ENCODE assay signal across 21 cellular contexts in genomic region chr4:169366821-169367220, GRCh38.
DNase-seq lines count a peak whose midpoint lies in the region; ATAC-seq, FAIRE-seq and TF ChIP-seq lines count a peak whose summit lies in the region.
"Had no signal": no experiment of that assay in that cellular context is flagged by ENCODE, and none has a peak within 500 bp of the region (broad histone marks: within the 10 kb centered on the region; RNA-seq: fewer than 3 reads in every experiment).

No MANE protein-coding gene starts in this region.

- no peaks in the 10 kb centered on the region for H3K36me3 ChIP-seq in HepG2 (replicated peaks in 1 of 2; ENCODE audit: control insufficient read depth in 1 of 2, insufficient read depth in 2 of 2, low read length in 2 of 2)
- no peaks in the 10 kb centered on the region for H3K36me3 ChIP-seq in right lobe of liver
- H3K36me3 ChIP-seq in HEK293 (ENCODE audit: control insufficient read depth in 2 of 2, insufficient read depth in 1 of 2, low read length in 2 of 2), result no peaks in the 10 kb centered on the region
- no peaks in the 10 kb centered on the region for H3K36me3 ChIP-seq in PC-9 (ENCODE audit: low read depth)
- H3K36me3 ChIP-seq: BLaER1 treated with 17β-estradiol and CSF1 and Interleukin-3, amounts not matched to agents 10 nM and 100 nM had no signal

- ATAC-seq in HepG2 (no peak), right lobe of liver (no peak), WTC11 (no peak), GM19035 (IDR thresholded peaks at IDR 0.05; ENCODE audit: unreplicated experiment) (no peak), GM18511 (IDR thresholded peaks at IDR 0.05; ENCODE audit: unreplicated experiment) (no peak)
- ATAC-seq: A549; CD8-positive, alpha-beta T cell had no signal

- intact Hi-C loops in HepG2 (cut with micrococcal nuclease; ENCODE audit: unreplicated experiment), result no loop called here
- intact Hi-C loops in right lobe of liver (cut with DNase I), result no loop called here
- intact Hi-C loops in PC-9 (cut with micrococcal nuclease; ENCODE audit: unreplicated experiment), result no loop called here

- H3K9me2 ChIP-seq in PC-9 (ENCODE audit: insufficient read depth), result no peaks in the 10 kb centered on the region

- TF ChIP-seq POLR2A in HepG2 (IDR thresholded peaks at IDR 0.05; ENCODE audit: insufficient read depth in 1 of 2, low read depth in 2 of 2, low read length in 2 of 2), result no peak
- TF ChIP-seq POLR2A in right lobe of liver (IDR thresholded peaks at IDR 0.05), result no peak

- FAIRE-seq in HepG2 (lab: Jason Lieb, UNC), result no peak
- FAIRE-seq: A549, G401.6, GM12892, GM18507 had no signal

- TF ChIP-seq RAD21 in HepG2 (CRISPR knock-in tag; IDR thresholded peaks at IDR 0.05), result no peak

- in situ Hi-C loops in HepG2 (cut with HindIII; ENCODE audit: extremely low pct_ligation_motif_present, low pct_unique_long_range_greater_than_20kb), result no loop called here

- peaks cover 3% of the 10 kb centered on the region; the same call in 1 of the 2 replicates for H3F3A ChIP-seq in PC-9 (ENCODE audit: insufficient read depth, low read depth)

- WGBS in HepG2 (ENCODE audit: low lambda C conversion rate), result 53% methylated on average over 5 of the region's 5 CpGs
- WGBS in right lobe of liver (ENCODE audit: insufficient coverage, low coverage, low lambda C conversion rate, missing lambda C conversion rate), result 67% methylated on average over 1 of the region's 5 CpGs

- H3K4me1 ChIP-seq in HepG2 (ENCODE audit: insufficient read depth, low read length), result no peaks in the 10 kb centered on the region
- H3K4me1 ChIP-seq in right lobe of liver, result no peaks in the 10 kb centered on the region
- no peaks in the 10 kb centered on the region for H3K4me1 ChIP-seq in HEK293 (ENCODE audit: control insufficient read depth, insufficient read depth, low read length)
- H3K4me1 ChIP-seq in PC-9 (replicated peaks; ENCODE audit: insufficient read depth), result no peaks in the 10 kb centered on the region

- CTCF ChIA-PET in HepG2 (lab: Yijun Ruan, JAX; ENCODE audit: low intra/inter-chr PET ratio, low total read pairs) (no interaction called here), HEK293 (lab: Yijun Ruan, JAX) (no interaction called here), WTC11 (lab: Charles Lee) (no interaction called here), PC-9 (lab: Charles Lee) (no interaction called here)

- H3K4me2 ChIP-seq in HepG2 (ENCODE audit: low read depth, low read length), result no peak overlapping the region
- no peak overlapping the region for H3K4me2 ChIP-seq in PC-9
- H3K4me2 ChIP-seq: A549 had no signal

- no peak overlapping the region for H3K4me3 Mint-ChIP-seq in WTC11
- H3K4me3 Mint-ChIP-seq: B cell; CD4-positive, alpha-beta T cell; CD8-positive, alpha-beta T cell had no signal

- POLR2A ChIA-PET in HepG2 (lab: Yijun Ruan, JAX) (no interaction called here), HEK293 (lab: Yijun Ruan, JAX) (no interaction called here), WTC11 (lab: Charles Lee) (no interaction called here), PC-9 (lab: Charles Lee; ENCODE audit: unreplicated experiment) (no interaction called here)

- H3K27me3 ChIP-seq in HepG2 (ENCODE audit: control insufficient read depth in 1 of 2, insufficient read depth in 2 of 2, low read length in 2 of 2), result no peaks in the 10 kb centered on the region
- no peaks in the 10 kb centered on the region for H3K27me3 ChIP-seq in right lobe of liver
- H3K27me3 ChIP-seq in PC-9 (ENCODE audit: insufficient read depth, low read depth), result no peaks in the 10 kb centered on the region
- H3K27me3 ChIP-seq: BLaER1 treated with 17β-estradiol and CSF1 and Interleukin-3, amounts not matched to agents 10 nM and 100 nM had no signal

- DNase-seq in HepG2 (ENCODE audit: low spot score) (no peak), right lobe of liver (no peak), WTC11 (ENCODE audit: low spot score) (no peak), PC-9 (no peak)
- DNase-seq: AML-193; CD4-positive, alpha-beta T cell; CD8-positive, alpha-beta T cell; COR-L47; DMS79 treated with DMSO at 0.1 percent for 48 hours; GF-D8 had no signal

- H3K9me3 ChIP-seq in HepG2 (ENCODE audit: low read length) (no peaks in the 10 kb centered on the region), right lobe of liver (peaks cover 0 to 10% (median 0%) of the 10 kb centered on the region in 4 donors), HEK293 (ENCODE audit: control insufficient read depth, insufficient read depth, low read depth, low read length) (no peaks in the 10 kb centered on the region), PC-9 (ENCODE audit: insufficient read depth, low read depth) (peaks cover 9% of the 10 kb centered on the region; the same call in 1 of the 2 replicates)

- H3K79me2 ChIP-seq in HepG2 (ENCODE audit: insufficient read depth, low read length) (no peaks in the 10 kb centered on the region), PC-9 (ENCODE audit: low read depth) (no peaks in the 10 kb centered on the region)

- H3K9me3 Mint-ChIP-seq in WTC11, result peaks cover 12% of the 10 kb centered on the region
- H3K9me3 Mint-ChIP-seq: CD4-positive, alpha-beta T cell had no signal

- TF ChIP-seq CTCF in HepG2 (CRISPR knock-in tag; IDR thresholded peaks at IDR 0.05), result no peak
- no peak for TF ChIP-seq CTCF in right lobe of liver (IDR thresholded peaks at IDR 0.05)
- no peak for TF ChIP-seq CTCF in HEK293 (tag by site-specific recombination; IDR thresholded peaks at IDR 0.05)
- no peak for TF ChIP-seq CTCF in WTC11 (IDR thresholded peaks at IDR 0.05)
- TF ChIP-seq CTCF in PC-9 (conservative IDR thresholded peaks at IDR 0.05), result no peak

- H3K27me3 Mint-ChIP-seq in WTC11 (ENCODE audit: low read depth), result no peaks in the 10 kb centered on the region

- TF ChIP-seq EP300 in HepG2 (IDR thresholded peaks at IDR 0.05; ENCODE audit: low read depth in 2 of 2, low read length in 2 of 2), result no peak
- no peak for TF ChIP-seq EP300 in HepG2 (CRISPR knock-in tag; IDR thresholded peaks at IDR 0.05; ENCODE audit: borderline replicate concordance)

- H3K27ac ChIP-seq in HepG2 (ENCODE audit: extremely low read length, insufficient read depth, low read length), result no peak overlapping the region
- no peak overlapping the region for H3K27ac ChIP-seq in right lobe of liver
- no peak overlapping the region for H3K27ac ChIP-seq in HEK293 (ENCODE audit: extremely low read depth, low read depth, low read length)
- H3K27ac ChIP-seq in PC-9, result no peak overlapping the region
- H3K27ac ChIP-seq: 22Rv1; A549; BLaER1 treated with 17β-estradiol and CSF1 and Interleukin-3, amounts not matched to agents 10 nM and 100 nM; C4-2B had no signal

- H3K4me1 Mint-ChIP-seq in WTC11, result no peaks in the 10 kb centered on the region
- H3K4me1 Mint-ChIP-seq: B cell had no signal

- BruUV-seq in HepG2 (replicated peaks; lab: Mats Ljungman, UMichigan), result no TSS peak
- BruUV-seq in PC-9 (replicated peaks; lab: Mats Ljungman, UMichigan), result no TSS peak

- H4K20me1 ChIP-seq in HepG2 (ENCODE audit: insufficient read depth, low read length) (no peaks in the 10 kb centered on the region), PC-9 (ENCODE audit: insufficient read depth) (no peaks in the 10 kb centered on the region)
- H4K20me1 ChIP-seq: BLaER1 treated with 17β-estradiol and CSF1 and Interleukin-3, amounts not matched to agents 10 nM and 100 nM had no signal

- H2AFZ ChIP-seq in HepG2 (ENCODE audit: low read length), result no peak overlapping the region
- no peak overlapping the region for H2AFZ ChIP-seq in PC-9

- peaks cover 8% of the 10 kb centered on the region; the same call in 1 of the 2 replicates for H3K36me3 Mint-ChIP-seq in WTC11
- H3K36me3 Mint-ChIP-seq: CD8-positive, alpha-beta T cell had no signal

- no peak overlapping the region for H3K9ac ChIP-seq in HepG2 (ENCODE audit: insufficient read depth, low read depth, low read length)
- H3K9ac ChIP-seq: BLaER1 treated with 17β-estradiol and CSF1 and Interleukin-3, amounts not matched to agents 10 nM and 100 nM had no signal

- H3K27ac Mint-ChIP-seq in WTC11, result no peak overlapping the region
- H3K27ac Mint-ChIP-seq: B cell; CD4-positive, alpha-beta T cell; CD8-positive, alpha-beta T cell had no signal

- H3K4me3 ChIP-seq in HepG2 (replicated peaks in 1 of 3; ENCODE audit: insufficient read depth in 1 of 3, low read depth in 2 of 3, low read length in 3 of 3) (no peak overlapping the region), right lobe of liver (no peak overlapping the region), HEK293 (ENCODE audit: low read depth, low read length) (no peak overlapping the region), PC-9 (no peak overlapping the region)
- H3K4me3 ChIP-seq: A549; BLaER1 treated with 17β-estradiol and CSF1 and Interleukin-3, amounts not matched to agents 10 nM and 100 nM had no signal

TF ChIP-seq in HepG2, 621 proteins besides CTCF, POLR2A, EP300 and RAD21:
- TF ChIP-seq MIXL1 (CRISPR knock-in tag; IDR thresholded peaks at IDR 0.05) (no peak), ZNF614 (CRISPR knock-in tag; IDR thresholded peaks at IDR 0.05; ENCODE audit: borderline replicate concordance) (no peak), ZNF317 (CRISPR knock-in tag; IDR thresholded peaks at IDR 0.05) (peak; percentile 93), ZNF580 (CRISPR knock-in tag; IDR thresholded peaks at IDR 0.05; ENCODE audit: borderline replicate concordance, low read depth) (no peak)

TF ChIP-seq in HEK293, 187 proteins besides CTCF, POLR2A, EP300 and RAD21 (continues in another document):
- TF ChIP-seq TRIM28 (IDR thresholded peaks at IDR 0.05; ENCODE audit: borderline replicate concordance, low read length), result peak; percentile 87
- TF ChIP-seq SETDB1 (IDR thresholded peaks at IDR 0.05; ENCODE audit: insufficient read length, low read length), result peak; percentile 90

TF ChIP-seq in WTC11, 78 proteins besides CTCF, POLR2A, EP300 and RAD21:
- no peak for TF ChIP-seq ZNF512 (CRISPR knock-in tag; IDR thresholded peaks at IDR 0.05; ENCODE audit: borderline replicate concordance)
- TF ChIP-seq ZNF317 (CRISPR knock-in tag; IDR thresholded peaks at IDR 0.05; ENCODE audit: borderline replicate concordance, low read depth), result peak; percentile 79
- TF ChIP-seq CREM (CRISPR knock-in tag; IDR thresholded peaks at IDR 0.05), result no peak

Comparison
In these comparisons a context has a peak if more than half of its experiments do, and no peak if none do; other contexts are left out.
1. Of the 63 proteins assayed by ChIP-seq in both HepG2 and HEK293: peak only in HepG2: none; only in HEK293: SETDB1; in both: none; in neither: 62.